In genomic region chr2:233107011-233107410, GRCh38 we compare ENCODE assay signal across 25 cellular contexts. TPM values are rescaled to one million over a fixed set of nuclear protein-coding genes. Genes with fewer than 3 reads are reported as not detected.
DNase-seq lines count a peak whose midpoint lies in the region; ATAC-seq and TF ChIP-seq lines count a peak whose summit lies in the region.
"Had no signal": no experiment of that assay in that cellular context is flagged by ENCODE, and none has a peak within 500 bp of the region (broad histone marks: within the 10 kb centered on the region; RNA-seq: fewer than 3 reads in every experiment).

No MANE protein-coding gene starts in this region.

- H3K27me3 ChIP-seq in CD8-positive, alpha-beta memory T cell (ENCODE audit: insufficient read depth, low read length, poor library complexity, severe bottlenecking) = no peaks in the 10 kb centered on the region
- H3K27me3 ChIP-seq in neutrophil = no peaks in the 10 kb centered on the region
- H3K27me3 ChIP-seq in tibial nerve = no peaks in the 10 kb centered on the region
- H3K27me3 ChIP-seq: body of pancreas, ovary, vagina had no signal

- peaks cover 63% of the 10 kb centered on the region for H3K4me1 ChIP-seq in CD8-positive, alpha-beta memory T cell (ENCODE audit: insufficient read depth, low read length)
- peaks cover 15 to 35% of the 10 kb centered on the region in 2 experiments for H3K4me1 ChIP-seq in neutrophil (ENCODE audit: control insufficient read depth in 1 of 2, insufficient read depth in 1 of 2, low read depth in 1 of 2, low read length in 1 of 2)
- H3K4me1 ChIP-seq in tibial nerve = peaks cover 0 to 8% (median 0%) of the 10 kb centered on the region in 4 donors
- H3K4me1 ChIP-seq: body of pancreas, vagina had no signal

- TF ChIP-seq POLR2A in tibial nerve (IDR thresholded peaks at IDR 0.05) = no peak

- H3K27ac Mint-ChIP-seq in T-helper 2 cell treated with Interferon-gamma antibody and Interleukin-4, amounts not matched to agents 5 μg/mL and 100 μg/mL, for 36 hours = peak overlapping the region; percentile 72
- H3K27ac Mint-ChIP-seq in CD8-positive, alpha-beta memory T cell = peak overlapping the region; percentile 53 to 96 (median 80)
- no peak overlapping the region for H3K27ac Mint-ChIP-seq in chondrocyte (ENCODE audit: unreplicated experiment)
- H3K27ac Mint-ChIP-seq: activated T-helper 2 cell treated with anti-CD3 and anti-CD28 coated beads, Interferon-gamma antibody, Interleukin-2, Interleukin-4, amounts not matched to agents 10 μg/mL and 5 μg/mL and 100 μg/mL, durations not matched to agents 14 hours and 24 hours and 36 hours; mesothelial cell of epicardium had no signal

- no peak for DNase-seq in T-helper 2 cell treated with Interferon-gamma antibody and Interleukin-4, amounts not matched to agents 5 μg/mL and 100 μg/mL, for 36 hours (ENCODE audit: low spot score)
- DNase-seq in T-helper 2 cell (no peak), chondrocyte (ENCODE audit: low spot score) (peak; percentile 57), tibial nerve (ENCODE audit: low spot score in 2 of 2) (no peak), RPMI8226 (no peak)
- no peak for DNase-seq in CD8-positive, alpha-beta memory T cell
- DNase-seq: activated CD4-positive, alpha-beta T cell treated with anti-CD3 and anti-CD28 coated beads for 4 hours; body of pancreas; cerebellar nuclear complex; DMS153; Kasumi-1; naive thymus-derived CD8-positive, alpha-beta T cell; NCI-H1436; NCI-H345; NCI-H82; ovary; stimulated activated CD4-positive, alpha-beta T cell treated with anti-CD3 and anti-CD28 coated beads, Interleukin-2, amount 100 ng/mL, for 48 hours; T-helper 1 cell had no signal

- H3K27ac ChIP-seq in CD8-positive, alpha-beta memory T cell (ENCODE audit: low read depth, low read length) = no peak overlapping the region
- H3K27ac ChIP-seq in neutrophil = peak overlapping the region; percentile 63
- H3K27ac ChIP-seq in tibial nerve = no peak overlapping the region
- H3K27ac ChIP-seq: 22Rv1, body of pancreas, ovary, RWPE1, vagina had no signal

- POLR2A ChIA-PET in CD8-positive, alpha-beta memory T cell (lab: Charles Lee) = no interaction called here

- no peak for TF ChIP-seq CTCF in chondrocyte (IDR thresholded peaks at IDR 0.05)
- no peak for TF ChIP-seq CTCF in neutrophil (IDR thresholded peaks at IDR 0.05)
- TF ChIP-seq CTCF in tibial nerve (IDR thresholded peaks at IDR 0.05) = no peak

- no peaks in the 10 kb centered on the region for H3K27me3 Mint-ChIP-seq in T-helper 2 cell treated with Interferon-gamma antibody and Interleukin-4, amounts not matched to agents 5 μg/mL and 100 μg/mL, for 36 hours (ENCODE audit: low read depth)
- H3K27me3 Mint-ChIP-seq in CD8-positive, alpha-beta memory T cell = peaks cover 0 to 1% of the 10 kb centered on the region in 2 donors
- peaks cover 48% of the 10 kb centered on the region for H3K27me3 Mint-ChIP-seq in chondrocyte (ENCODE audit: low read depth)
- H3K27me3 Mint-ChIP-seq: naive thymus-derived CD8-positive, alpha-beta T cell had no signal

- H3K36me3 ChIP-seq in CD8-positive, alpha-beta memory T cell (ENCODE audit: insufficient read depth, low read length) = no peaks in the 10 kb centered on the region
- H3K36me3 ChIP-seq in neutrophil = peaks cover 4% of the 10 kb centered on the region
- no peaks in the 10 kb centered on the region for H3K36me3 ChIP-seq in tibial nerve
- H3K36me3 ChIP-seq: ovary, vagina had no signal

- H3K4me3 Mint-ChIP-seq in T-helper 2 cell treated with Interferon-gamma antibody and Interleukin-4, amounts not matched to agents 5 μg/mL and 100 μg/mL, for 36 hours = no peak overlapping the region
- peak overlapping the region in 2 of 7 donors; percentile 3 to 54 for H3K4me3 Mint-ChIP-seq in CD8-positive, alpha-beta memory T cell
- no peak overlapping the region for H3K4me3 Mint-ChIP-seq in chondrocyte (ENCODE audit: unreplicated experiment)
- H3K4me3 Mint-ChIP-seq: mesothelial cell of epicardium had no signal

- H3K36me3 Mint-ChIP-seq in T-helper 2 cell treated with Interferon-gamma antibody and Interleukin-4, amounts not matched to agents 5 μg/mL and 100 μg/mL, for 36 hours (ENCODE audit: low read depth) = peaks cover 41% of the 10 kb centered on the region
- H3K36me3 Mint-ChIP-seq in CD8-positive, alpha-beta memory T cell = peaks cover 5 to 45% (median 7%) of the 10 kb centered on the region in 3 donors
- no peaks in the 10 kb centered on the region for H3K36me3 Mint-ChIP-seq in chondrocyte (ENCODE audit: low read depth)
- H3K36me3 Mint-ChIP-seq: mesothelial cell of epicardium had no signal

- CTCF ChIA-PET in CD8-positive, alpha-beta memory T cell (lab: Charles Lee) = interaction anchor here (1.2 to 4.1 kb wide), 2 partner anchors 46 to 53 kb away, joined by 6 to 12 read pairs; partner anchors contain the start of gene INPP5D

- ATAC-seq in GM18520 (IDR thresholded peaks at IDR 0.05; ENCODE audit: unreplicated experiment) = no peak
- ATAC-seq: body of pancreas; naive thymus-derived CD8-positive, alpha-beta T cell had no signal

- 100% methylated on average over 1 of the region's 1 CpG for WGBS in tibial nerve, 2 donors

- no peaks in the 10 kb centered on the region for H3K9me3 ChIP-seq in CD8-positive, alpha-beta memory T cell (ENCODE audit: low read length)
- H3K9me3 ChIP-seq in neutrophil (no peaks in the 10 kb centered on the region), tibial nerve (peaks cover 0 to 4% (median 0%) of the 10 kb centered on the region in 4 donors)
- H3K9me3 ChIP-seq: body of pancreas, ovary, vagina had no signal

- no peak overlapping the region for H3K4me3 ChIP-seq in CD8-positive, alpha-beta memory T cell (ENCODE audit: low read length)
- H3K4me3 ChIP-seq in neutrophil (ENCODE audit: low read depth in 1 of 2, low read length in 1 of 2) = no peak overlapping the region
- no peak overlapping the region for H3K4me3 ChIP-seq in tibial nerve
- H3K4me3 ChIP-seq: body of pancreas, ovary, vagina had no signal

- no peaks in the 10 kb centered on the region for H3K9me3 Mint-ChIP-seq in T-helper 2 cell treated with Interferon-gamma antibody and Interleukin-4, amounts not matched to agents 5 μg/mL and 100 μg/mL, for 36 hours
- no peaks in the 10 kb centered on the region for H3K9me3 Mint-ChIP-seq in CD8-positive, alpha-beta memory T cell
- peaks cover 7% of the 10 kb centered on the region for H3K9me3 Mint-ChIP-seq in chondrocyte (ENCODE audit: low read depth)
- H3K9me3 Mint-ChIP-seq: activated T-helper 2 cell treated with anti-CD3 and anti-CD28 coated beads, Interferon-gamma antibody, Interleukin-2, Interleukin-4, amounts not matched to agents 10 μg/mL and 5 μg/mL and 100 μg/mL, durations not matched to agents 14 hours and 24 hours and 36 hours; mesothelial cell of epicardium had no signal

- H3K4me1 Mint-ChIP-seq in T-helper 2 cell treated with Interferon-gamma antibody and Interleukin-4, amounts not matched to agents 5 μg/mL and 100 μg/mL, for 36 hours (ENCODE audit: low read depth) = peaks cover 20% of the 10 kb centered on the region
- peaks cover 73 to 86% (median 85%) of the 10 kb centered on the region in 3 donors for H3K4me1 Mint-ChIP-seq in CD8-positive, alpha-beta memory T cell
- H3K4me1 Mint-ChIP-seq in chondrocyte (ENCODE audit: low read depth) = no peaks in the 10 kb centered on the region
- H3K4me1 Mint-ChIP-seq: mesothelial cell of epicardium had no signal

- no peak for TF ChIP-seq EP300 in tibial nerve (IDR thresholded peaks at IDR 0.05)

RNA-seq across cellular contexts. Expression of gene INPP5D, which starts 46.9 kb away (rescaled TPM):
- 10 to 100 TPM; 49.3 to 51.0 TPM for total RNA-seq in CD8-positive, alpha-beta memory T cell
- polyA plus RNA-seq in CD8-positive, alpha-beta memory T cell = 146 TPM
- total RNA-seq in chondrocyte = 0.20 to 0.48 TPM (median 0.21 TPM) in 3 replicates
- total RNA-seq in tibial nerve = 10 to 100 TPM; 22.8 to 55.3 (median 42.1) TPM

Comparison
In these comparisons a context has a peak if more than half of its experiments do, and no peak if none do; other contexts are left out.
1. RNA of gene INPP5D, which starts 46.9 kb away (total RNA-seq): 49.3 to 51.0 TPM in CD8-positive, alpha-beta memory T cell and 22.8 to 55.3 TPM in tibial nerve; 0.20 to 0.48 TPM in chondrocyte; every median in the first group is over 10 times any median in the second.